In genomic region chr7:46072722-46073121, GRCh38 we compare ENCODE assay signal across 26 cellular contexts.
DNase-seq lines count a peak whose midpoint lies in the region; ATAC-seq lines count a peak whose summit lies in the region.
"Had no signal": no experiment of that assay in that cellular context is flagged by ENCODE, and none has a peak within 500 bp of the region (broad histone marks: within the 10 kb centered on the region; RNA-seq: fewer than 3 reads in every experiment).

No MANE protein-coding gene starts in this region.

- no peak overlapping the region for H3K27ac ChIP-seq in substantia nigra (ENCODE audit: low read depth, low read length, poor library complexity, severe bottlenecking)
- H3K27ac ChIP-seq: A549; BLaER1 treated with 17β-estradiol and CSF1 and Interleukin-3, amounts not matched to agents 10 nM and 100 nM; pancreas; sigmoid colon had no signal

- no peak for ATAC-seq in HG03280 (IDR thresholded peaks at IDR 0.05; ENCODE audit: unreplicated experiment)
- ATAC-seq: A549; effector memory CD8-positive, alpha-beta T cell; naive thymus-derived CD4-positive, alpha-beta T cell; pancreas; T-cell had no signal

- no peak overlapping the region for H3K4me3 ChIP-seq in adipocyte (ENCODE audit: low read length)
- H3K4me3 ChIP-seq: A549; BLaER1 treated with 17β-estradiol and CSF1 and Interleukin-3, amounts not matched to agents 10 nM and 100 nM; pancreas; sigmoid colon had no signal

- peak; percentile 8 for DNase-seq in NCI-H2196 (lab: John Stamatoyannopoulos, UW; ENCODE audit: unreplicated experiment)
- DNase-seq in NCI-H2196 treated with DMSO at 0.1 percent for 48 hours (lab: John Stamatoyannopoulos, UW; ENCODE audit: unreplicated experiment) = no peak
- peak; percentile 77 for DNase-seq in adipocyte (ENCODE audit: low read depth)
- DNase-seq in fibroblast of gingiva (ENCODE audit: low read depth) = peak; percentile 34
- no peak for DNase-seq in substantia nigra (lab: John Stamatoyannopoulos, UW)
- DNase-seq in activated CD4-positive, alpha-beta T cell treated with anti-CD3 and anti-CD28 coated beads for 48 hours = no peak
- DNase-seq in NCI-H526 (lab: John Stamatoyannopoulos, UW) = no peak
- DNase-seq: activated CD4-positive, alpha-beta T cell treated with anti-CD3 and anti-CD28 coated beads, Interleukin-2, amount 10 ng/mL, durations not matched to agents 24 days and 14 days; activated CD8-positive, alpha-beta memory T cell treated with anti-CD3 and anti-CD28 coated beads, Interleukin-2, amount 50 U/mL, for 4 hours; activated effector memory CD4-positive, alpha-beta T cell treated with Interleukin-2 at 50 U/mL for 16 hours; cerebellar nuclear complex; effector memory CD8-positive, alpha-beta T cell; foreskin melanocyte; hypothalamus; naive thymus-derived CD4-positive, alpha-beta T cell; NCI-H1048; NCI-H2081; NCI-H524; pancreas; sigmoid colon; stimulated activated CD4-positive, alpha-beta T cell treated with anti-CD3 and anti-CD28 coated beads, Interleukin-1b, Interleukin-23, amount 100 ng/mL, for 48 hours; stimulated activated naive CD4-positive, alpha-beta T cell; T-cell had no signal

- no peaks in the 10 kb centered on the region for H3K36me3 ChIP-seq in adipocyte (ENCODE audit: control insufficient read depth, insufficient read depth, low read length, severe bottlenecking)
- H3K36me3 ChIP-seq: BLaER1 treated with 17β-estradiol and CSF1 and Interleukin-3, amounts not matched to agents 10 nM and 100 nM; pancreas; sigmoid colon had no signal

- H3K4me1 ChIP-seq in adipocyte (ENCODE audit: control insufficient read depth, insufficient read depth, low read length) = peaks cover 22% of the 10 kb centered on the region
- H3K4me1 ChIP-seq: BLaER1 treated with 17β-estradiol and CSF1 and Interleukin-3, amounts not matched to agents 10 nM and 100 nM; pancreas; sigmoid colon had no signal

- H3K27me3 ChIP-seq in adipocyte (replicated peaks; ENCODE audit: control insufficient read depth, insufficient read depth, low read length) = no peaks in the 10 kb centered on the region
- H3K27me3 ChIP-seq: BLaER1 treated with 17β-estradiol and CSF1 and Interleukin-3, amounts not matched to agents 10 nM and 100 nM; pancreas; sigmoid colon had no signal

- H3K9me3 ChIP-seq in adipocyte (ENCODE audit: control insufficient read depth, low read length) = no peaks in the 10 kb centered on the region
- H3K9me3 ChIP-seq: A549; BLaER1 treated with 17β-estradiol and CSF1 and Interleukin-3, amounts not matched to agents 10 nM and 100 nM; pancreas; sigmoid colon had no signal

- H3K9ac ChIP-seq in adipocyte (ENCODE audit: low read length) = no peak overlapping the region
- H3K9ac ChIP-seq: BLaER1 treated with 17β-estradiol and CSF1 and Interleukin-3, amounts not matched to agents 10 nM and 100 nM had no signal

Comparison
In these comparisons a context has a peak if more than half of its experiments do, and no peak if none do; other contexts are left out.
1. DNase-seq: peak in NCI-H2196 (single experiment), adipocyte (single experiment) and fibroblast of gingiva (single experiment); none in NCI-H2196 treated with DMSO at 0.1 percent for 48 hours (single experiment), substantia nigra (0 of 49), activated CD4-positive, alpha-beta T cell treated with anti-CD3 and anti-CD28 coated beads for 48 hours (single experiment) and NCI-H526 (0 of 2).